ENCODE assay signal across 8 cellular contexts in genomic region chr12:55717397-55718007, GRCh38. TPM values are rescaled to one million over a fixed set of nuclear protein-coding genes. Genes with fewer than 3 reads are reported as not detected.
A peak's percentile ranks its signal among the peaks of the same experiment; 100 is the strongest.
DNase-seq lines count a peak whose midpoint lies in the region; ATAC-seq lines count a peak whose summit lies in the region.

No MANE protein-coding gene starts in this region.

- no peak overlapping the region for H2AFZ ChIP-seq in GM23248
- H2AFZ ChIP-seq in trophoblast cell (ENCODE audit: insufficient read depth, low read length, poor library complexity): no peak overlapping the region

- peak overlapping the region; percentile 43 for H4K8ac ChIP-seq in trophoblast cell (ENCODE audit: low read depth, low read length)

- peak overlapping the region; percentile 57 for H2AK5ac ChIP-seq in trophoblast cell (ENCODE audit: low read length)

- H3K4ac ChIP-seq in trophoblast cell (ENCODE audit: low read depth, low read length): no peak overlapping the region

- H3K79me1 ChIP-seq in trophoblast cell (ENCODE audit: low read length): peaks cover 8% of the 10 kb centered on the region

- DNase-seq in GM23248 (peak; percentile 74), RKO (ENCODE audit: low spot score) (peak; percentile 84), epithelial cell of prostate (ENCODE audit: low read depth, low spot score) (no peak), trophoblast cell (no peak), NCI-H748 (lab: John Stamatoyannopoulos, UW; ENCODE audit: unreplicated experiment) (no peak), sciatic nerve (ENCODE audit: low spot score) (no peak), SIG-M5 treated with dmso at 0.1 percent for 504 hours (lab: John Stamatoyannopoulos, UW; ENCODE audit: unreplicated experiment) (no peak)

- peak overlapping the region; percentile 17 for H4K91ac ChIP-seq in trophoblast cell (ENCODE audit: low read depth, low read length)

- peak overlapping the region; percentile 90 for H3K27ac ChIP-seq in GM23248
- H3K27ac ChIP-seq in epithelial cell of prostate: peak overlapping the region; percentile 91
- H3K27ac ChIP-seq in trophoblast cell (ENCODE audit: low read depth, low read length): no peak overlapping the region

- 33 to 35% methylated on average over 4 of the region's 4 CpGs for WGBS in GM23248 (ENCODE audit: low coverage in 1 of 2, low lambda C conversion rate in 2 of 2, missing lambda C conversion rate in 2 of 2), 2 experiments
- WGBS in trophoblast cell (ENCODE audit: extremely low coverage, insufficient coverage, insufficient read length): no CpG with 5 or more reads among the region's 4 CpGs

- H2BK12ac ChIP-seq in trophoblast cell (ENCODE audit: low read length): no peak overlapping the region

- peak overlapping the region; percentile 26 for H3K14ac ChIP-seq in trophoblast cell (ENCODE audit: low read length)

- peak overlapping the region; percentile 42 for H3K18ac ChIP-seq in trophoblast cell (ENCODE audit: low read length)

- no peak overlapping the region for H2BK120ac ChIP-seq in trophoblast cell (ENCODE audit: insufficient read depth, low read length, poor library complexity)

- H2BK5ac ChIP-seq in trophoblast cell (ENCODE audit: low read depth, low read length, poor library complexity): peak overlapping the region; percentile 56

- H3K4me1 ChIP-seq in GM23248 (ENCODE audit: insufficient read depth) (peaks cover 67% of the 10 kb centered on the region), trophoblast cell (ENCODE audit: control insufficient read depth in 1 of 2, insufficient read depth in 2 of 2, low read length in 2 of 2) (peaks cover 16 to 20% of the 10 kb centered on the region in 2 experiments)

- ATAC-seq in sciatic nerve: no peak
- ATAC-seq in HG03196 (IDR thresholded peaks at IDR 0.05; ENCODE audit: unreplicated experiment): no peak

- no peak overlapping the region for H4K12ac ChIP-seq in trophoblast cell (ENCODE audit: low read depth, low read length)

- intact Hi-C loops in sciatic nerve (cut with DNase I): no loop called here

- H3K79me2 ChIP-seq in GM23248 (ENCODE audit: insufficient read depth) (0 out of 2 replicates have a peak, but pooled peaks cover 4% of the 10 kb centered on the region), trophoblast cell (ENCODE audit: control insufficient read depth, insufficient read depth, low read length, poor library complexity) (no peaks in the 10 kb centered on the region)

- H3K4me2 ChIP-seq in GM23248 (ENCODE audit: unreplicated experiment) (peak overlapping the region; percentile 78), trophoblast cell (ENCODE audit: low read length) (peak overlapping the region; percentile 8)

- H3K23ac ChIP-seq in trophoblast cell (ENCODE audit: low read length): no peak overlapping the region

- in situ Hi-C loops in GM23248 (cut with MboI): no loop called here

- H3K9ac ChIP-seq in GM23248 (peak overlapping the region; percentile 89), trophoblast cell (ENCODE audit: low read length) (no peak overlapping the region)

- H3K9me3 ChIP-seq in GM23248 (ENCODE audit: low read depth): no peaks in the 10 kb centered on the region
- H3K9me3 ChIP-seq in trophoblast cell (ENCODE audit: insufficient read depth, low read depth, low read length): peaks cover 2% of the 10 kb centered on the region

- no peaks in the 10 kb centered on the region for H3K9me2 ChIP-seq in GM23248 (ENCODE audit: insufficient read depth)

- H3K36me3 ChIP-seq in GM23248 (ENCODE audit: low read depth): no peaks in the 10 kb centered on the region
- peaks cover 0 to 4% of the 10 kb centered on the region in 2 experiments for H3K36me3 ChIP-seq in trophoblast cell (ENCODE audit: control insufficient read depth in 1 of 2, insufficient read depth in 2 of 2, low read length in 2 of 2)

- H3F3A ChIP-seq in GM23248 (ENCODE audit: insufficient read depth): peaks cover 77% of the 10 kb centered on the region

- H3K27me3 ChIP-seq in GM23248 (replicated peaks; ENCODE audit: insufficient read depth) (no peaks in the 10 kb centered on the region), trophoblast cell (ENCODE audit: insufficient read depth, low read length) (no peaks in the 10 kb centered on the region)

- peak overlapping the region; percentile 85 for H3K4me3 ChIP-seq in GM23248
- H3K4me3 ChIP-seq in trophoblast cell (ENCODE audit: low read depth, low read length): no peak overlapping the region

- H4K20me1 ChIP-seq in GM23248 (ENCODE audit: insufficient read depth): no peaks in the 10 kb centered on the region

RNA-seq across cellular contexts. Expression of gene BLOC1S1, which starts 1.7 kb away (rescaled TPM):
- total RNA-seq in GM23248 (2014; rRNA removed; shearing (Covaris generic)): 47.6 and 110 TPM in 2 replicates
- 193 and 197 TPM in 2 replicates for polyA plus RNA-seq in GM23248 (2016; fragmentation: Nextera tagmentation; extraction: Ambion mirVana)
- 47.3 and 48.7 TPM in 2 replicates for polyA plus RNA-seq in trophoblast cell (2013)
- total RNA-seq in sciatic nerve: 171 TPM

RNA-seq across cellular contexts. Expression of gene RDH5, which starts 2.7 kb away (rescaled TPM):
- 15.4 and 27.2 TPM in 2 replicates for total RNA-seq in GM23248 (2014; rRNA removed; shearing (Covaris generic))
- 15.6 and 17.6 TPM in 2 replicates for polyA plus RNA-seq in GM23248 (2016; fragmentation: Nextera tagmentation; extraction: Ambion mirVana)
- 0.81 and 1.4 TPM in 2 replicates for polyA plus RNA-seq in trophoblast cell (2013)
- total RNA-seq in sciatic nerve: 23.3 TPM

RNA-seq across cellular contexts. Expression of gene ITGA7, which starts 9.8 kb away (rescaled TPM):
- total RNA-seq in GM23248 (2014; rRNA removed; shearing (Covaris generic)): 6.6 and 7.2 TPM in 2 replicates
- polyA plus RNA-seq in GM23248 (2016; fragmentation: Nextera tagmentation; extraction: Ambion mirVana): 2.0 and 2.1 TPM in 2 replicates
- 0.92 and 1.1 TPM in 2 replicates for polyA plus RNA-seq in trophoblast cell (2013)
- total RNA-seq in sciatic nerve: 307 TPM

RNA-seq across cellular contexts. Expression of gene CD63, which starts 11.3 kb away (rescaled TPM):
- total RNA-seq in GM23248 (2014; rRNA removed; shearing (Covaris generic)): 1,521 and 1,535 TPM in 2 replicates
- 3,562 and 3,671 TPM in 2 replicates for polyA plus RNA-seq in GM23248 (2016; fragmentation: Nextera tagmentation; extraction: Ambion mirVana)
- polyA plus RNA-seq in trophoblast cell (2013): 2,489 and 2,535 TPM in 2 replicates
- total RNA-seq in sciatic nerve: 870 TPM

RNA-seq across cellular contexts. Expression of gene GDF11, which starts 25.4 kb away (rescaled TPM):
- 2.1 and 9.9 TPM in 2 replicates for total RNA-seq in GM23248 (2014; rRNA removed; shearing (Covaris generic))
- 0.56 and 0.67 TPM in 2 replicates for polyA plus RNA-seq in GM23248 (2016; fragmentation: Nextera tagmentation; extraction: Ambion mirVana)
- polyA plus RNA-seq in trophoblast cell (2013): 8.6 and 9.5 TPM in 2 replicates
- total RNA-seq in sciatic nerve: 10.0 TPM

Comparison
In these comparisons a context has a peak if more than half of its experiments do, and no peak if none do; other contexts are left out.
1. DNase-seq: peak in GM23248 (single experiment) and RKO (single experiment); none in epithelial cell of prostate (single experiment), trophoblast cell (0 of 2), NCI-H748 (single experiment), sciatic nerve (single experiment) and SIG-M5 treated with dmso at 0.1 percent for 504 hours (single experiment).
2. RNA of gene ITGA7, which starts 9.8 kb away (total RNA-seq): 307 TPM in sciatic nerve (single experiment); 6.6 to 7.2 TPM in GM23248; every median in the first group is over 10 times any median in the second.